ENCODE assay signal across 22 cellular contexts in the genomic region with DNA sequence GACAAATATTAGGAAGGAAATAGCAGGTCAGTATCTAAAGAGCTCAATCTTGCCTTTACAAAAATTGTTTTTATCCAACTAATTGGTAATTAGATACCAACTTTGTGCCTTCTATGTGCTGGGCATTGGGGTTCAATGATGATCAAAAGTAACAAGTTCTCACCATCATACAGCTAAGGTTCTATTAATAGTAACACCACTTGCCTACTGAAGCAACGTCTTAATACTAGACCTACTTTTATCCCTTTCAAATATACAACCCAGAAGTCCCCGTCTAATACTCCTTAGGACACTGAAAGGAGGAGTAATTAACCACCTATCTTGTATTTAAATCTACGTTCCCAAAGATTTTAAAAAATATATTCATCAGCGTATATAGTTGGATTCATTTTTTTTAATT. TPM values are rescaled to one million over a fixed set of nuclear protein-coding genes. Genes with fewer than 3 reads are reported as not detected.
DNase-seq lines count a peak whose midpoint lies in the region; ATAC-seq and TF ChIP-seq lines count a peak whose summit lies in the region.
"Had no signal": no experiment of that assay in that cellular context is flagged by ENCODE, and none has a peak within 500 bp of the region (broad histone marks: within the 10 kb centered on the region; RNA-seq: fewer than 3 reads in every experiment).

No MANE protein-coding gene starts in this region.

- ATAC-seq in Right ventricle myocardium inferior, result no peak
- no peak for ATAC-seq in body of pancreas
- no peak for ATAC-seq in HG03439 (IDR thresholded peaks at IDR 0.05; ENCODE audit: unreplicated experiment)
- ATAC-seq: GM12878, HCT116 had no signal

- TF ChIP-seq EP300 in sigmoid colon (IDR thresholded peaks at IDR 0.05), result no peak

- H3K27ac ChIP-seq in left ventricle myocardium inferior (replicated peaks) (peak overlapping the region; percentile 41), body of pancreas (peak overlapping the region in 3 of 4 donors; percentile 49 to 78 (median 76)), sigmoid colon (peak overlapping the region; percentile 17 to 70 (median 56))
- H3K27ac ChIP-seq: BLaER1 treated with 17β-estradiol and CSF1 and Interleukin-3, amounts not matched to agents 10 nM and 100 nM; GM23248 had no signal

- WGBS in body of pancreas, 2 donors, result 60 to 66% methylated on average over 4 of the region's 4 CpGs
- WGBS in sigmoid colon, 2 donors, result 76 to 85% methylated on average over 4 of the region's 4 CpGs

- DNase-seq in left ventricle myocardium inferior, result no peak
- DNase-seq in Right ventricle myocardium inferior (ENCODE audit: missing footprints), result no peak
- DNase-seq in body of pancreas, result no peak
- no peak for DNase-seq in sigmoid colon
- DNase-seq in activated CD8-positive, alpha-beta memory T cell treated with anti-CD3 and anti-CD28 coated beads, Interleukin-2, amount 50 U/mL, for 48 hours, result no peak
- no peak for DNase-seq in activated naive CD4-positive, alpha-beta T cell (lab: John Stamatoyannopoulos, UW)
- DNase-seq: 8988T; ACHN; AML-193; BE2C; CD4-positive, alpha-beta T cell; CD8-positive, alpha-beta memory T cell; DMS 273 treated with DMSO at 0.1 percent for 48 hours; DMS79; EL; GM23248; H7 had no signal

- no peak for TF ChIP-seq POLR2A in body of pancreas (IDR thresholded peaks at IDR 0.05)
- no peak for TF ChIP-seq POLR2A in sigmoid colon (IDR thresholded peaks at IDR 0.05)

- H3K36me3 ChIP-seq in left ventricle myocardium inferior (no peaks in the 10 kb centered on the region), body of pancreas (replicated peaks in 1 of 2; ENCODE audit: insufficient read depth in 1 of 2, low read depth in 2 of 2) (no peaks in the 10 kb centered on the region), sigmoid colon (no peaks in the 10 kb centered on the region)
- H3K36me3 ChIP-seq: BE2C; BLaER1 treated with 17β-estradiol and CSF1 and Interleukin-3, amounts not matched to agents 10 nM and 100 nM had no signal

- intact Hi-C loops in left ventricle myocardium inferior (cut with micrococcal nuclease), result loop anchor here (10.0 kb wide), 1 partner anchor 133 kb away; no protein-coding TSS in a partner anchor
- intact Hi-C loops in Right ventricle myocardium inferior (cut with DNase I), result loop anchor here (2.0 to 5.0 kb wide), 3 partner anchors 39 to 280 kb away; a partner anchor contains a TSS
- intact Hi-C loops in body of pancreas (cut with DNase I), result no loop called here
- intact Hi-C loops in sigmoid colon (cut with DNase I), result loop anchor here (2.0 to 10.0 kb wide), 3 partner anchors 37 to 283 kb away; a partner anchor contains a TSS

- H3K27me3 ChIP-seq in left ventricle myocardium inferior (ENCODE audit: low read depth), result no peaks in the 10 kb centered on the region
- H3K27me3 ChIP-seq in body of pancreas, result no peaks in the 10 kb centered on the region
- no peaks in the 10 kb centered on the region for H3K27me3 ChIP-seq in sigmoid colon
- H3K27me3 ChIP-seq: BE2C; BLaER1 treated with 17β-estradiol and CSF1 and Interleukin-3, amounts not matched to agents 10 nM and 100 nM had no signal

- H3K4me3 ChIP-seq in left ventricle myocardium inferior, result no peak overlapping the region
- H3K4me3 ChIP-seq in body of pancreas, result no peak overlapping the region
- H3K4me3 ChIP-seq in sigmoid colon, result no peak overlapping the region
- H3K4me3 ChIP-seq: A549; BLaER1 treated with 17β-estradiol and CSF1 and Interleukin-3, amounts not matched to agents 10 nM and 100 nM; GM12878; GM23248 had no signal

- H3K4me1 ChIP-seq in left ventricle myocardium inferior (peaks cover 33% of the 10 kb centered on the region), body of pancreas (peaks cover 47% of the 10 kb centered on the region), sigmoid colon (peaks cover 0 to 24% (median 18%) of the 10 kb centered on the region in 4 donors)
- H3K4me1 ChIP-seq: BE2C had no signal

- H3K9me3 ChIP-seq in left ventricle myocardium inferior (replicated peaks) (no peaks in the 10 kb centered on the region), body of pancreas (no peaks in the 10 kb centered on the region), sigmoid colon (no peaks in the 10 kb centered on the region)
- H3K9me3 ChIP-seq: A549; BE2C; BLaER1 treated with 17β-estradiol and CSF1 and Interleukin-3, amounts not matched to agents 10 nM and 100 nM had no signal

- TF ChIP-seq CTCF in left ventricle myocardium inferior (IDR thresholded peaks at IDR 0.05; ENCODE audit: borderline replicate concordance) (no peak), body of pancreas (IDR thresholded peaks at IDR 0.05) (no peak), sigmoid colon (IDR thresholded peaks at IDR 0.05) (no peak)

RNA-seq across cellular contexts. Expression of a gene that starts 59.3 kb away (rescaled TPM):
- total RNA-seq in left ventricle myocardium inferior (39.3 TPM), Right ventricle myocardium inferior (22.1 TPM), body of pancreas (10 to 100 TPM; 22.7 to 27.5 TPM), sigmoid colon (10 to 100 TPM; 12.5 to 19.8 (median 15.3) TPM)
- 1 to 10 TPM in 1 of 3 donors, under 1 TPM in 2; 0.46 to 2.4 (median 0.79) TPM for polyA plus RNA-seq in sigmoid colon
- total RNA-seq: CD4-positive, alpha-beta T cell; CD8-positive, alpha-beta memory T cell; GM12878; GM23248 had no signal
- polyA plus RNA-seq: CD8-positive, alpha-beta memory T cell; GM12878 had no signal
